ENCODE assay signal across 9 cellular contexts in the genomic region with DNA sequence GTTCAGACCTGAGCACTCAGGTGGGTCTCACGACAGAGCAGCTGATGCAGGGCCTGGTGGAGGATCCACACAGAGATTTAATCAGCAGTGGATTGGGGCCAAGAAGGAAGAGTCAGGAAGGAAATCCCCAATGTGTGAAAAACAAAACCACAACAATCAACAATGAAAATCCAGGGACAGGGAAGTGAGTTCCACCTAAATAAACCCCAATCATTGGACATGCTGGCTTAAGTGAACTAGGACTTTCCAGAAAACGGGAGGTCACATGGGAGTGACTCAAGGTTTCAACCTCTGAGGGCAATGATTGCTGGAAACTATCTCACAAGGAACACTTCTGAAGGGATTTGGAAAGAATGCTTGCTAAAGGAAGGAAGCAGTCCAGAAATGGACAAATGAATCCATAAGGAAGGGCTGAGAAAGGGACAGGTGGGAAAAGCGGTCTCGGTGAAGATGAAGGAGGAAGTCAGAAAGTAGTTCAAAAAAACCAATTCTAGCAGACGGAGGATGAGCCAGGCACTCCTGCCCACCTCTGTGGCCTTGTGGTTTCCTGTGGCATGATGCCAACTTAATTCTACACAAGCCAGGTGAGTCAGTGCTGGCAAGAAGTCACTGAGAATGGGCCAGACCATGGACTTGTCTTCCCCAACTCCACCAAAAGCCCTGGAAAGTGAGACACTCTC. TPM values are rescaled to one million over a fixed set of nuclear protein-coding genes. Genes with fewer than 3 reads are reported as not detected.
A peak's percentile ranks its signal among the peaks of the same experiment; 100 is the strongest.
DNase-seq lines count a peak whose midpoint lies in the region; ATAC-seq and TF ChIP-seq lines count a peak whose summit lies in the region.
"Had no signal": no experiment of that assay in that cellular context is flagged by ENCODE, and none has a peak within 500 bp of the region (broad histone marks: within the 10 kb centered on the region; RNA-seq: fewer than 3 reads in every experiment).

No MANE protein-coding gene starts in this region.

- H3K4me3 ChIP-seq in body of pancreas = no peak overlapping the region

- no peak for TF ChIP-seq POLR2A in body of pancreas (IDR thresholded peaks at IDR 0.05)

- H3K27me3 ChIP-seq in body of pancreas = no peaks in the 10 kb centered on the region

- WGBS in body of pancreas, 2 donors = 66 to 67% methylated on average over 5 of the region's 5 CpGs

- DNase-seq in HCEC 1CT = peak; percentile 12
- DNase-seq in RPMI7951 (ENCODE audit: low read depth) = peak; percentile 67
- DNase-seq in body of pancreas = peak in 3 of 4 donors; percentile 10 to 30 (median 12)
- DNase-seq in stimulated activated CD4-positive, alpha-beta T cell treated with anti-CD3 and anti-CD28 coated beads, Interleukin-15, amount 100 ng/mL, for 24 hours = peak; percentile 59
- no peak for DNase-seq in GDM1 (lab: John Stamatoyannopoulos, UW)
- no peak for DNase-seq in NCI-H2227 treated with DMSO at 0.1 percent for 48 hours (lab: John Stamatoyannopoulos, UW)

- ATAC-seq in body of pancreas = no peak
- no peak for ATAC-seq in GM18873 (IDR thresholded peaks at IDR 0.05; ENCODE audit: low FRiP score, unreplicated experiment)
- ATAC-seq in GM21423 (IDR thresholded peaks at IDR 0.05; ENCODE audit: unreplicated experiment) = no peak
- ATAC-seq: naive thymus-derived CD4-positive, alpha-beta T cell had no signal

- TF ChIP-seq CTCF in body of pancreas (IDR thresholded peaks at IDR 0.05) = no peak

- H3K4me1 ChIP-seq in body of pancreas = no peaks in the 10 kb centered on the region

- intact Hi-C loops in body of pancreas (cut with DNase I) = no loop called here

- no peaks in the 10 kb centered on the region for H3K9me3 ChIP-seq in body of pancreas

- no peaks in the 10 kb centered on the region for H3K36me3 ChIP-seq in body of pancreas (replicated peaks in 1 of 2; ENCODE audit: insufficient read depth in 1 of 2, low read depth in 2 of 2)

- no peak overlapping the region for H3K27ac ChIP-seq in body of pancreas

RNA-seq across cellular contexts. Expression of a gene that starts 15.4 kb away (rescaled TPM):
- 0.48 and 0.88 TPM in 2 replicates for total RNA-seq in RPMI7951 (2014; rRNA removed; shearing (Covaris generic))
- total RNA-seq in body of pancreas = 1 to 10 TPM in 1 of 2 donors, under 1 TPM in 1; 0.78 to 4.9 TPM

Comparison
In these comparisons a context has a peak if more than half of its experiments do, and no peak if none do; other contexts are left out.
1. DNase-seq: peak in HCEC 1CT (single experiment), RPMI7951 (single experiment), body of pancreas (3 of 4) and stimulated activated CD4-positive, alpha-beta T cell treated with anti-CD3 and anti-CD28 coated beads, Interleukin-15, amount 100 ng/mL, for 24 hours (single experiment); none in GDM1 (single experiment) and NCI-H2227 treated with DMSO at 0.1 percent for 48 hours (single experiment).